ENCODE assay signal across 19 cellular contexts in the genomic region with DNA sequence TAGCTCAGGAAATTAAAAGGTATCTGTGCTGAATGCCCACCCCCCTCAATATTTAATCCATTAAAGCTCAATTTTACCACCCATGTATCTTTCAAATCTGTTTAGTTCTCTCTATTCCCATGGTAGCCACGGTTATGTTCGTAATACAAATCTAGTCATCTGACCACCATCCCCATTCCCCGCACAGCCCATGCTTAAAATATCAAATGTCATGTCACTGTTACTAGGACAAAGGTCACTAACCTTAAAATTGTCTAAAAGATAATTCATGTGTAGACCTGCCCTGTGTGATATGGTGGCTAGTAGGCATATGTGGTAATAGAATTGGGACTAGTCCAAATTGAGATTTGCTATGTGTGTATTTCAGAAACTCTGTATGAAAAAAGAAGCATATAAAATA.
DNase-seq lines count a peak whose midpoint lies in the region; ATAC-seq and TF ChIP-seq lines count a peak whose summit lies in the region.
"Had no signal": no experiment of that assay in that cellular context is flagged by ENCODE, and none has a peak within 500 bp of the region (broad histone marks: within the 10 kb centered on the region; RNA-seq: fewer than 3 reads in every experiment).

No MANE protein-coding gene starts in this region.

- DNase-seq in NCI-H2171 treated with DMSO at 0.1 percent for 48 hours (lab: John Stamatoyannopoulos, UW) (peak; percentile 15), NCI-H2171 (lab: John Stamatoyannopoulos, UW) (no peak), left ventricle myocardium superior (no peak), left ventricle myocardium inferior (no peak), glutamatergic neuron (no peak), NCI-H146 (lab: John Stamatoyannopoulos, UW) (no peak), retina (no peak)
- DNase-seq: AML-193; Caco-2; Calu3; CD4-positive, alpha-beta T cell; CD8-positive, alpha-beta T cell; DMS79 treated with DMSO at 0.1 percent for 48 hours; GF-D8 had no signal

- H3K4me3 Mint-ChIP-seq in glutamatergic neuron (ENCODE audit: unreplicated experiment) = peak overlapping the region; percentile 50
- H3K4me3 Mint-ChIP-seq: B cell; CD4-positive, alpha-beta T cell; CD8-positive, alpha-beta T cell had no signal

- no peak overlapping the region for H3K4me3 ChIP-seq in left ventricle myocardium inferior
- H3K4me3 ChIP-seq: A549; BLaER1 treated with 17β-estradiol and CSF1 and Interleukin-3, amounts not matched to agents 10 nM and 100 nM had no signal

- H3K27ac Mint-ChIP-seq in glutamatergic neuron (ENCODE audit: unreplicated experiment) = no peak overlapping the region
- H3K27ac Mint-ChIP-seq: B cell; CD4-positive, alpha-beta T cell; CD8-positive, alpha-beta T cell had no signal

- intact Hi-C loops in left ventricle myocardium superior (cut with micrococcal nuclease) (no loop called here), left ventricle myocardium inferior (cut with micrococcal nuclease) (no loop called here)

- ATAC-seq in left ventricle myocardium superior = peak; percentile 52
- ATAC-seq: A549; CD8-positive, alpha-beta T cell had no signal

- H3K9me3 Mint-ChIP-seq in glutamatergic neuron (ENCODE audit: unreplicated experiment) = no peaks in the 10 kb centered on the region
- H3K9me3 Mint-ChIP-seq: CD4-positive, alpha-beta T cell; CD8-positive, alpha-beta T cell had no signal

- H3K4me1 Mint-ChIP-seq in glutamatergic neuron (ENCODE audit: low read depth, unreplicated experiment) = peaks cover 7% of the 10 kb centered on the region
- H3K4me1 Mint-ChIP-seq: B cell had no signal

- no peaks in the 10 kb centered on the region for H3K4me1 ChIP-seq in left ventricle myocardium inferior
- H3K4me1 ChIP-seq: A549; BLaER1 treated with 17β-estradiol and CSF1 and Interleukin-3, amounts not matched to agents 10 nM and 100 nM had no signal

- peaks cover 2% of the 10 kb centered on the region for H3K27me3 Mint-ChIP-seq in glutamatergic neuron (ENCODE audit: unreplicated experiment)
- H3K27me3 Mint-ChIP-seq: B cell; CD4-positive, alpha-beta T cell had no signal

- no peak for TF ChIP-seq CTCF in left ventricle myocardium inferior (IDR thresholded peaks at IDR 0.05; ENCODE audit: borderline replicate concordance)
- TF ChIP-seq CTCF in glutamatergic neuron (IDR thresholded peaks at IDR 0.05; ENCODE audit: partially characterized antibody, unreplicated experiment) = no peak

- no peaks in the 10 kb centered on the region for H3K36me3 ChIP-seq in left ventricle myocardium inferior
- H3K36me3 ChIP-seq: BLaER1 treated with 17β-estradiol and CSF1 and Interleukin-3, amounts not matched to agents 10 nM and 100 nM had no signal

- H3K36me3 Mint-ChIP-seq in glutamatergic neuron (ENCODE audit: unreplicated experiment) = no peaks in the 10 kb centered on the region
- H3K36me3 Mint-ChIP-seq: CD8-positive, alpha-beta T cell had no signal

- H3K9me3 ChIP-seq in left ventricle myocardium inferior (replicated peaks) = no peaks in the 10 kb centered on the region
- H3K9me3 ChIP-seq: A549; BLaER1 treated with 17β-estradiol and CSF1 and Interleukin-3, amounts not matched to agents 10 nM and 100 nM; Caco-2 had no signal

- no peak overlapping the region for H3K27ac ChIP-seq in left ventricle myocardium inferior (replicated peaks)
- H3K27ac ChIP-seq: 22Rv1; A549; BLaER1 treated with 17β-estradiol and CSF1 and Interleukin-3, amounts not matched to agents 10 nM and 100 nM; C4-2B had no signal

- H3K27me3 ChIP-seq in left ventricle myocardium inferior (ENCODE audit: low read depth) = no peaks in the 10 kb centered on the region
- H3K27me3 ChIP-seq: BLaER1 treated with 17β-estradiol and CSF1 and Interleukin-3, amounts not matched to agents 10 nM and 100 nM had no signal
